Comparison of ENCODE assay signal across 1 cellular context in the genomic region with DNA sequence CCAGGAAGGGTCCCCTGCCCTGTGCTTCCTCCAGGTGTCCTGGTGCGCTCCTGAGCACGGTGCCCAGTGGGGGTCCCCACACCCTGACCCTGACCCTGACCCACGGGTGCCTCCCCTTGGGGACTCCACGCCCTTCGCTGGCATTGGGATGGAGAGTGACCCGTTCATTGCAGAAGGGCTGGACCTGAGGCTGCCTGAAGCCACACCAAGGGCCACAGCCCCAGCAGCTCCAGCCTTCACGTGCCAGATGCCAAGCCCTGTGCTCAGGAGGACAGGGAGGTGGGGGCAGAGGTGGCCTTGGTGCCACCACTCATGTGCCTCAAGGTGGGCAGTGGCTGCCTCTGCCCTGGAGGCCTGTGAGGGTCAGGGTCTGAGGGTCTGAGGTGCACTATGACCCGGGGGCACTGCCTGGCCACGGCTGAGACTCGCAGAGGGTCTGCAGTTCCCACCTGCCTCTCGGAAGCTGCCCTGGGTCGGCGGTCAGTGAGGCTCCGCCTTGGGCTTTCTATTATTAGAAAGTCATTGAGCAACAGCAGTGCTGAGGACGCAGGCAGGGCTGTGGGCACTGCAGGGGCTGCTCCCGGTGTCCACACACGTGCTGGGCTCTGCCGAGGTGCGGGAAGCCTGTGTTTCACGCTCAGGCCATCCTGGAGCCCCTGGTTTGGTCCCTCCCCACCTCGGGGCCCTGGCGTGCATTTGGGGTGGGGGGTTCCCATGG. TPM values are rescaled to one million over a fixed set of nuclear protein-coding genes. Genes with fewer than 3 reads are reported as not detected.
"Had no signal": no experiment of that assay in that cellular context is flagged by ENCODE, and none has a peak within 500 bp of the region (broad histone marks: within the 10 kb centered on the region; RNA-seq: fewer than 3 reads in every experiment).

No MANE protein-coding gene starts in this region.

RNA-seq across cellular contexts. Expression of gene TMEM240, which starts 7.1 kb away (rescaled TPM):
- total RNA-seq: mononuclear cell had no signal
